In genomic region chr7:74324499-74325229, GRCh38 we compare ENCODE assay signal across 19 cellular contexts. TPM values are rescaled to one million over a fixed set of nuclear protein-coding genes. Genes with fewer than 3 reads are reported as not detected.
DNase-seq lines count a peak whose midpoint lies in the region; ATAC-seq and FAIRE-seq lines count a peak whose summit lies in the region.
"Had no signal": no experiment of that assay in that cellular context is flagged by ENCODE, and none has a peak within 500 bp of the region (broad histone marks: within the 10 kb centered on the region; RNA-seq: fewer than 3 reads in every experiment).

No MANE protein-coding gene starts in this region.

- peak overlapping the region; percentile 15 for H3K9ac ChIP-seq in neuronal stem cell (ENCODE audit: low read depth, low read length, poor library complexity)

- H3K18ac ChIP-seq in neuronal stem cell (ENCODE audit: low read length): peak overlapping the region; percentile 35

- H3K4me1 ChIP-seq in neuronal stem cell (ENCODE audit: control insufficient read depth in 2 of 2, insufficient read depth in 1 of 2, low read depth in 1 of 2, low read length in 2 of 2): no peaks in the 10 kb centered on the region
- H3K4me1 ChIP-seq: A549, foreskin keratinocyte, psoas muscle had no signal

- no peaks in the 10 kb centered on the region for H3K27me3 ChIP-seq in neuronal stem cell (ENCODE audit: control insufficient read depth in 3 of 3, insufficient read depth in 3 of 3, low read depth in 1 of 3, low read length in 3 of 3)
- H3K27me3 ChIP-seq: foreskin keratinocyte had no signal

- no peak overlapping the region for H3K4ac ChIP-seq in neuronal stem cell (ENCODE audit: low read length)

- no peak overlapping the region for H2AK5ac ChIP-seq in neuronal stem cell (ENCODE audit: low read depth, low read length)

- WGBS in neuronal stem cell (ENCODE audit: extremely low coverage in 2 of 2, insufficient read length in 2 of 2, insufficient replicate concordance in 1 of 2), 2 donors: no CpG with 5 or more reads among the region's 13 CpGs

- DNase-seq in Right ventricle myocardium superior (no peak), cardiac septum (ENCODE audit: low spot score) (no peak), frontal cortex (ENCODE audit: low spot score in 2 of 2) (peak; percentile 51 to 64), neuronal stem cell (ENCODE audit: low spot score) (no peak), DMS153 treated with DMSO at 0.1 percent for 48 hours (lab: John Stamatoyannopoulos, UW; ENCODE audit: unreplicated experiment) (no peak), GF-D8 (lab: John Stamatoyannopoulos, UW) (no peak), mesenteric fat pad (ENCODE audit: low spot score) (no peak)
- DNase-seq: activated CD8-positive, alpha-beta T cell treated with anti-CD3 and anti-CD28 coated beads, Interleukin-2, amount 10 ng/mL, durations not matched to agents 7 days and 5 days; effector memory CD8-positive, alpha-beta T cell; foreskin keratinocyte; immature natural killer cell; NCI-H1092 treated with DMSO at 0.1 percent for 48 hours; psoas muscle had no signal

- no peak overlapping the region for H3K4me3 ChIP-seq in neuronal stem cell (ENCODE audit: low read length in 2 of 2)
- H3K4me3 ChIP-seq: A549, K562, psoas muscle, SK-N-MC had no signal

- peak overlapping the region; percentile 67 for H3K23ac ChIP-seq in neuronal stem cell (ENCODE audit: low read depth, low read length, poor library complexity)

- no peak overlapping the region for H2BK120ac ChIP-seq in neuronal stem cell (ENCODE audit: low read depth, low read length)

- H3K14ac ChIP-seq in neuronal stem cell (ENCODE audit: low read length): no peak overlapping the region

- no peak overlapping the region for H4K91ac ChIP-seq in neuronal stem cell (ENCODE audit: low read depth, low read length, poor library complexity)

- H3K36me3 ChIP-seq in neuronal stem cell (replicated peaks in 1 of 2; ENCODE audit: control insufficient read depth in 2 of 2, insufficient read depth in 2 of 2, low read length in 2 of 2): peaks cover 2 to 65% of the 10 kb centered on the region in 2 donors

- H2BK12ac ChIP-seq in neuronal stem cell (ENCODE audit: low read length): no peak overlapping the region

- ATAC-seq in Right ventricle myocardium superior (ENCODE audit: poor library complexity) (peak; percentile 31), GM18909 (IDR thresholded peaks at IDR 0.05; ENCODE audit: poor library complexity, unreplicated experiment) (no peak)
- ATAC-seq: A549; activated CD8-positive, alpha-beta T cell treated with anti-CD3 and anti-CD28 coated beads, Interleukin-2, amount 10 ng/mL, durations not matched to agents 7 days and 5 days; effector memory CD8-positive, alpha-beta T cell; foreskin keratinocyte; K562; psoas muscle had no signal

- no peak overlapping the region for H2BK15ac ChIP-seq in neuronal stem cell (ENCODE audit: low read length)

- peaks cover 0 to 2% of the 10 kb centered on the region in 2 donors for H3K9me3 ChIP-seq in neuronal stem cell (replicated peaks in 1 of 2; ENCODE audit: control insufficient read depth in 2 of 2, insufficient read depth in 1 of 2, low read depth in 1 of 2, low read length in 2 of 2)
- H3K9me3 ChIP-seq: A549, psoas muscle had no signal

- no peak overlapping the region for H2BK5ac ChIP-seq in neuronal stem cell (ENCODE audit: low read length)

- H2AFZ ChIP-seq in neuronal stem cell (ENCODE audit: low read length): no peak overlapping the region

- no peak overlapping the region for H4K8ac ChIP-seq in neuronal stem cell (ENCODE audit: low read depth, low read length)

- no peaks in the 10 kb centered on the region for H3K79me1 ChIP-seq in neuronal stem cell (ENCODE audit: low read depth, low read length)

- intact Hi-C loops in Right ventricle myocardium superior (cut with DNase I): no loop called here
- intact Hi-C loops in cardiac septum (cut with DNase I): no loop called here

- no peak for FAIRE-seq in frontal cortex (lab: Jason Lieb, UNC)
- FAIRE-seq: A549, astrocyte, K562 had no signal

- H3K27ac ChIP-seq in neuronal stem cell (replicated peaks; ENCODE audit: low read length): no peak overlapping the region
- H3K27ac ChIP-seq: A549, foreskin keratinocyte, psoas muscle, SK-N-MC, VCaP had no signal

- no peak overlapping the region for H3K4me2 ChIP-seq in neuronal stem cell (ENCODE audit: insufficient read depth, low read length, poor library complexity, severe bottlenecking)
- H3K4me2 ChIP-seq: A549 had no signal

RNA-seq across cellular contexts. Expression of gene CLIP2, which starts 35.5 kb away (rescaled TPM):
- total RNA-seq in Right ventricle myocardium superior (6.6 TPM), cardiac septum (9.9 TPM), frontal cortex (113 TPM), mesenteric fat pad (12.5 TPM)
- polyA plus RNA-seq in neuronal stem cell (2013, experiment 1 of 2): 20.1 TPM
- polyA plus RNA-seq in neuronal stem cell (2013, experiment 2 of 2): 18.7 TPM

Comparison
In these comparisons a context has a peak if more than half of its experiments do, and no peak if none do; other contexts are left out.
1. DNase-seq: peak in frontal cortex (2 of 2); none in Right ventricle myocardium superior (single experiment), cardiac septum (single experiment), neuronal stem cell (single experiment), DMS153 treated with DMSO at 0.1 percent for 48 hours (single experiment), GF-D8 (single experiment) and mesenteric fat pad (single experiment).